ENCODE assay signal across 15 cellular contexts in the genomic region with DNA sequence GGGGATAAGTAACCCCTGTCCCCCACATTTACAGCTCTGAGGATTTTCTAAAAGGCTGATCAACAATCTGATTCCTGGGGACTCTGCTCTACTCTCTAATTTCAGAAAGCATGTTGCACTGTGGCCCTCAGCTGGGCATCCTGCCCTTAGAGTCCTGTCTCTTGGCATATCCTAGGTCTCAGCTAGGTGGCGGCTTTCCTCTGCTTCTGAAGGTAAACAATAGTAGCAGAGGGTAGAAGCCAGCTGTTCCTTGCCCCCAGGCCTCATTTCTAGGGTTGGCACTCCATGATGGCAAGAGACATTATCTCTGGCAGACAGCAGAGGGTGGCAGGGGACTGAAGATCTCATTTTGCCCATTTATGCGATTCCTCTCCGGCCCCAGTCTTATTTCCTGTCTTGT.
DNase-seq lines count a peak whose midpoint lies in the region; ATAC-seq, FAIRE-seq and TF ChIP-seq lines count a peak whose summit lies in the region.
"Had no signal": no experiment of that assay in that cellular context is flagged by ENCODE, and none has a peak within 500 bp of the region (broad histone marks: within the 10 kb centered on the region; RNA-seq: fewer than 3 reads in every experiment).

No MANE protein-coding gene starts in this region.

- no peak for TF ChIP-seq RAD21 in K562 (CRISPR knock-in tag; conservative IDR thresholded peaks at IDR 0.05 in 1 of 2, IDR thresholded peaks at IDR 0.05 in 1 of 2)

- no TSS peak for BruUV-seq in K562 (replicated peaks; lab: Mats Ljungman, UMichigan)

- H3K9me3 ChIP-seq in breast epithelium (no peaks in the 10 kb centered on the region), K562 (replicated peaks; ENCODE audit: control insufficient read depth, insufficient read depth, low read depth, low read length) (no peaks in the 10 kb centered on the region), tibial artery (no peaks in the 10 kb centered on the region)
- H3K9me3 ChIP-seq: colonic mucosa, stomach had no signal

- H3K4me3 ChIP-seq in breast epithelium (no peak overlapping the region), K562 (no peak overlapping the region), tibial artery (no peak overlapping the region)
- H3K4me3 ChIP-seq: colonic mucosa, lung, stomach had no signal

- ATAC-seq in K562: peak; percentile 64; the same call in 2 of the 3 replicates
- ATAC-seq: activated CD4-positive, CD25-positive, alpha-beta regulatory T cell treated with anti-CD3 and anti-CD28 coated beads, Interleukin-2, amount 50 U/mL, for 24 hours had no signal

- POLR2A ChIA-PET in K562 (lab: Yijun Ruan, JAX): interaction anchor here (0.6 to 0.9 kb wide), 2 partner anchors 145 to 267 kb away, joined by 3 read pairs; no protein-coding TSS in a partner anchor

- no peak for TF ChIP-seq EP300 in K562 (IDR thresholded peaks at IDR 0.05; ENCODE audit: low read length)

- H3K4me2 ChIP-seq in K562 (ENCODE audit: insufficient read depth, low read length): no peak overlapping the region

- no peak for TF ChIP-seq CTCF in breast epithelium (IDR thresholded peaks at IDR 0.05)
- peak; percentile 21 to 39 (median 27); a peak in 3 of 6 replicates for TF ChIP-seq CTCF in K562 (IDR thresholded peaks at IDR 0.05 in 2 of 3, conservative IDR thresholded peaks at IDR 0.05 in 1 of 3; ENCODE audit: insufficient read depth in 2 of 3, low read depth in 1 of 3, low read length in 3 of 3)
- no peak for TF ChIP-seq CTCF in tibial artery (IDR thresholded peaks at IDR 0.05)

- H3K4me1 ChIP-seq in breast epithelium (no peaks in the 10 kb centered on the region), K562 (replicated peaks in 1 of 2; ENCODE audit: control insufficient read depth in 2 of 2, insufficient read depth in 2 of 2, low read length in 2 of 2) (no peaks in the 10 kb centered on the region), tibial artery (no peaks in the 10 kb centered on the region)
- H3K4me1 ChIP-seq: colonic mucosa had no signal

- intact Hi-C loops in breast epithelium (cut with DNase I; ENCODE audit: low total_unique reads) (no loop called here), K562 (cut with micrococcal nuclease) (no loop called here), tibial artery (cut with DNase I; ENCODE audit: low total_unique reads) (no loop called here)

- no peaks in the 10 kb centered on the region for H4K20me1 ChIP-seq in K562 (replicated peaks; ENCODE audit: control insufficient read depth, insufficient read depth, low read length)

- FAIRE-seq in K562 (lab: Jason Lieb, UNC): no peak

- CTCF ChIA-PET in K562 (lab: Yijun Ruan, JAX; ENCODE audit: low intra/inter-chr PET ratio): no interaction called here

- H3K27ac ChIP-seq in breast epithelium (no peak overlapping the region), K562 (ENCODE audit: extremely low read depth, low read depth, low read length) (no peak overlapping the region), tibial artery (no peak overlapping the region)
- H3K27ac ChIP-seq: colonic mucosa, stomach had no signal

- TF ChIP-seq POLR2A in breast epithelium (IDR thresholded peaks at IDR 0.05): no peak
- no peak for TF ChIP-seq POLR2A in K562 (conservative IDR thresholded peaks at IDR 0.05)

- no peak overlapping the region for H2AFZ ChIP-seq in K562 (ENCODE audit: low read depth, low read length)

- DNase-seq in T47D (ENCODE audit: low read depth in 1 of 2, low spot score in 1 of 2) (peak; percentile 23 to 53), breast epithelium (ENCODE audit: low spot score in 2 of 2) (no peak), NCI-H1092 treated with DMSO at 0.1 percent for 48 hours (lab: John Stamatoyannopoulos, UW) (peak; percentile 26), K562 (ENCODE audit: extremely low read depth in 1 of 4, low spot score in 3 of 4) (no peak), dermis blood vessel endothelial cell (no peak), tibial artery (no peak)
- no peak for DNase-seq in activated naive CD4-positive, alpha-beta T cell treated with anti-CD3 and anti-CD28 coated beads, Interleukin-2, amount 50 U/mL, for 16 hours
- no peak for DNase-seq in activated CD4-positive, CD25-positive, alpha-beta regulatory T cell treated with anti-CD3 and anti-CD28 coated beads, Interleukin-2, amount 50 U/mL, for 72 hours
- DNase-seq: activated T-cell treated with anti-CD3 and anti-CD28 coated beads, Interleukin-2, amount 50 U/mL, for 1 hour; colonic mucosa; NCI-H2227 treated with DMSO at 0.1 percent for 48 hours; nucleus accumbens; stomach had no signal

- H3K79me2 ChIP-seq in K562 (ENCODE audit: control insufficient read depth, insufficient read depth, low read length): no peaks in the 10 kb centered on the region

- H3K36me3 ChIP-seq in breast epithelium (no peaks in the 10 kb centered on the region), K562 (ENCODE audit: control insufficient read depth, insufficient read depth, low read length) (no peaks in the 10 kb centered on the region), tibial artery (no peaks in the 10 kb centered on the region)
- H3K36me3 ChIP-seq: colonic mucosa, stomach had no signal

- 0% methylated on average over 2 of the region's 3 CpGs for WGBS in K562 (ENCODE audit: insufficient coverage, low coverage, missing lambda C conversion rate)

- in situ Hi-C loops in T47D (cut with HindIII; ENCODE audit: low pct_unique_long_range_greater_than_20kb, low sequenced_read_pairs) (no loop called here), K562 (cut with MboI) (loop anchor here (5.0 to 25.0 kb wide), 2 partner anchors 358 to 608 kb away; no protein-coding TSS in a partner anchor)

- no peaks in the 10 kb centered on the region for H3K9me1 ChIP-seq in K562 (ENCODE audit: control insufficient read depth, insufficient read depth, low read length)

- H3K27me3 ChIP-seq in breast epithelium (no peaks in the 10 kb centered on the region), K562 (ENCODE audit: control insufficient read depth in 2 of 2, insufficient read depth in 2 of 2, low read length in 2 of 2) (peaks cover 0 to 21% of the 10 kb centered on the region in 2 experiments; a peak in 3 of 5 replicates), tibial artery (peaks cover 0 to 16% of the 10 kb centered on the region in 2 donors)
- H3K27me3 ChIP-seq: colonic mucosa, stomach had no signal

- no peak overlapping the region; a peak in 1 of 4 replicates for H3K9ac ChIP-seq in K562 (ENCODE audit: insufficient read depth in 1 of 2, low read depth in 2 of 2, low read length in 2 of 2)

TF ChIP-seq in K562, 482 proteins besides CTCF, POLR2A, EP300 and RAD21 (continues in another document):
- TF ChIP-seq, protein P1, sequence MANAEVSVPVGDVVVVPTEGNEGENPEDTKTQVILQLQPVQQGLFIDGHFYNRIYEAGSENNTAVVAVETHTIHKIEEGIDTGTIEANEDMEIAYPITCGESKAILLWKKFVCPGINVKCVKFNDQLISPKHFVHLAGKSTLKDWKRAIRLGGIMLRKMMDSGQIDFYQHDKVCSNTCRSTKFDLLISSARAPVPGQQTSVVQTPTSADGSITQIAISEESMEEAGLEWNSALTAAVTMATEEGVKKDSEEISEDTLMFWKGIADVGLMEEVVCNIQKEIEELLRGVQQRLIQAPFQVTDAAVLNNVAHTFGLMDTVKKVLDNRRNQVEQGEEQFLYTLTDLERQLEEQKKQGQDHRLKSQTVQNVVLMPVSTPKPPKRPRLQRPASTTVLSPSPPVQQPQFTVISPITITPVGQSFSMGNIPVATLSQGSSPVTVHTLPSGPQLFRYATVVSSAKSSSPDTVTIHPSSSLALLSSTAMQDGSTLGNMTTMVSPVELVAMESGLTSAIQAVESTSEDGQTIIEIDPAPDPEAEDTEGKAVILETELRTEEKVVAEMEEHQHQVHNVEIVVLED (CRISPR knock-in tag; IDR thresholded peaks at IDR 0.05): no peak
- no peak for TF ChIP-seq ELF4 (CRISPR knock-in tag; IDR thresholded peaks at IDR 0.05)
- TF ChIP-seq CBX1 (IDR thresholded peaks at IDR 0.05; ENCODE audit: low read depth): no peak
- no peak for TF ChIP-seq ARNT (IDR thresholded peaks at IDR 0.05)
- no peak for TF ChIP-seq FOXK2 (conservative IDR thresholded peaks at IDR 0.05 in 1 of 2, IDR thresholded peaks at IDR 0.05 in 1 of 2; ENCODE audit: low read depth in 2 of 2)
- TF ChIP-seq MCM2 (IDR thresholded peaks at IDR 0.05; ENCODE audit: low read depth): no peak
- no peak for TF ChIP-seq DACH1 (IDR thresholded peaks at IDR 0.05; ENCODE audit: partially characterized antibody)
- TF ChIP-seq, protein P2, sequence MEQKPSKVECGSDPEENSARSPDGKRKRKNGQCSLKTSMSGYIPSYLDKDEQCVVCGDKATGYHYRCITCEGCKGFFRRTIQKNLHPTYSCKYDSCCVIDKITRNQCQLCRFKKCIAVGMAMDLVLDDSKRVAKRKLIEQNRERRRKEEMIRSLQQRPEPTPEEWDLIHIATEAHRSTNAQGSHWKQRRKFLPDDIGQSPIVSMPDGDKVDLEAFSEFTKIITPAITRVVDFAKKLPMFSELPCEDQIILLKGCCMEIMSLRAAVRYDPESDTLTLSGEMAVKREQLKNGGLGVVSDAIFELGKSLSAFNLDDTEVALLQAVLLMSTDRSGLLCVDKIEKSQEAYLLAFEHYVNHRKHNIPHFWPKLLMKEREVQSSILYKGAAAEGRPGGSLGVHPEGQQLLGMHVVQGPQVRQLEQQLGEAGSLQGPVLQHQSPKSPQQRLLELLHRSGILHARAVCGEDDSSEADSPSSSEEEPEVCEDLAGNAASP (IDR thresholded peaks at IDR 0.05): no peak
- no peak for TF ChIP-seq ZNF212 (CRISPR knock-in tag; IDR thresholded peaks at IDR 0.05)
- no peak for TF ChIP-seq MTA3 (IDR thresholded peaks at IDR 0.05; ENCODE audit: borderline replicate concordance)
- TF ChIP-seq MAFG (tag; conservative IDR thresholded peaks at IDR 0.05): no peak
- TF ChIP-seq L3MBTL2 (IDR thresholded peaks at IDR 0.05): no peak
- no peak for TF ChIP-seq PRPF4 (IDR thresholded peaks at IDR 0.05; ENCODE audit: insufficient read depth, low read depth, low read length, poor library complexity, severe bottlenecking)
- no peak for TF ChIP-seq ZNF232 (CRISPR knock-in tag; IDR thresholded peaks at IDR 0.05)
- no peak for TF ChIP-seq EZH2 (IDR thresholded peaks at IDR 0.05; ENCODE audit: borderline replicate concordance, low read depth, low read length)

Comparison
In these comparisons a context has a peak if more than half of its experiments do, and no peak if none do; other contexts are left out.
1. DNase-seq: peak in T47D (2 of 2) and NCI-H1092 treated with DMSO at 0.1 percent for 48 hours (single experiment); none in breast epithelium (0 of 2), K562 (0 of 4), dermis blood vessel endothelial cell (single experiment), activated naive CD4-positive, alpha-beta T cell treated with anti-CD3 and anti-CD28 coated beads, Interleukin-2, amount 50 U/mL, for 16 hours (single experiment), tibial artery (0 of 2) and activated CD4-positive, CD25-positive, alpha-beta regulatory T cell treated with anti-CD3 and anti-CD28 coated beads, Interleukin-2, amount 50 U/mL, for 72 hours (single experiment).
2. CTCF ChIP-seq: peak in K562 (3 of 3); none in breast epithelium (0 of 3) and tibial artery (0 of 2).